In genomic region chr12:48536602-48537001, GRCh38 we compare ENCODE assay signal across 1 cellular context.
TF ChIP-seq lines count a peak whose summit lies in the region.

No MANE protein-coding gene starts in this region.

TF ChIP-seq in GM12891, 5 proteins besides CTCF, POLR2A, EP300 and RAD21 (continued from another document):
- TF ChIP-seq POU2F2 (IDR thresholded peaks at IDR 0.05; ENCODE audit: low read depth, low read length), result no peak
